ENCODE assay signal across 8 cellular contexts in the genomic region with DNA sequence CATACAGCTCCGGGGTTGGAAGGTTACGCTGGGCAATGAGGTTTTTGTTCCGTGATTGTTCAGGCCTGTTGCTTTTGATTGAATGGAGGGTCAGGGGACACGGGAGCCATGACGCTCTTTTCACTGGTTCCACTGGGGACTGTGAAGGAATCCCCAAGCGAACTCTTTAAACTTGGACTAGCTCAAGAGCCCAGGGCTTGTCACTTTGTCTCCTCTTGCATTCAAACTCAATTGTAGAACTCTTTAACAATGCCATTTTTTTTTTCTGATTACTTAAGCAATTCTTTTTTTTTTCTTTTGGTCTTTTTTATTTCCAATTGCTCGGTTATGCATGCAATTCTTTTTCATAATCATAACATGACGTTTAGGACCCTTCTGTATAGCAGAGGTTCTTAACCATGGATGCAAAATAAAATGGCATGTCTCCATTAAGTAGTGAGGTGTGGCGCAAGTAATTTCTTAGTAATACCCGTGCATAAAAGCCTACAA. TPM values are rescaled to one million over a fixed set of nuclear protein-coding genes. Genes with fewer than 3 reads are reported as not detected.
DNase-seq lines count a peak whose midpoint lies in the region; ATAC-seq and TF ChIP-seq lines count a peak whose summit lies in the region.

No MANE protein-coding gene starts in this region.

- H3K27ac ChIP-seq in left lung (peak overlapping the region; percentile 54 to 60), transverse colon (peak overlapping the region; percentile 61 to 82 (median 74))

- no peaks in the 10 kb centered on the region for H3K9me3 Mint-ChIP-seq in activated naive CD4-positive, alpha-beta T cell treated with anti-CD3 and anti-CD28 coated beads, Interleukin-2, amount 10 ng/mL, durations not matched to agents 7 days and 5 days
- H3K9me3 Mint-ChIP-seq in activated naive CD8-positive, alpha-beta T cell treated with anti-CD3 and anti-CD28 coated beads, Interleukin-2, amount 10 ng/mL, durations not matched to agents 7 days and 5 days: no peaks in the 10 kb centered on the region

- TF ChIP-seq CTCF in left lung (IDR thresholded peaks at IDR 0.05) (no peak), transverse colon (IDR thresholded peaks at IDR 0.05) (no peak)

- H3K4me3 Mint-ChIP-seq in activated naive CD4-positive, alpha-beta T cell treated with anti-CD3 and anti-CD28 coated beads, Interleukin-2, amount 10 ng/mL, durations not matched to agents 7 days and 5 days: peak overlapping the region; percentile 87
- peak overlapping the region; percentile 87 for H3K4me3 Mint-ChIP-seq in activated naive CD8-positive, alpha-beta T cell treated with anti-CD3 and anti-CD28 coated beads, Interleukin-2, amount 10 ng/mL, durations not matched to agents 7 days and 5 days

- DNase-seq in activated naive CD4-positive, alpha-beta T cell treated with anti-CD3 and anti-CD28 coated beads, Interleukin-2, amount 10 ng/mL, durations not matched to agents 7 days and 5 days: no peak
- DNase-seq in activated naive CD4-positive, alpha-beta T cell (lab: John Stamatoyannopoulos, UW): no peak
- no peak for DNase-seq in activated naive CD8-positive, alpha-beta T cell treated with anti-CD3 and anti-CD28 coated beads, Interleukin-2, amount 10 ng/mL, durations not matched to agents 7 days and 5 days
- no peak for DNase-seq in left lung
- DNase-seq in transverse colon: no peak
- no peak for DNase-seq in mesenteric fat pad (ENCODE audit: low spot score)
- no peak for DNase-seq in NCI-H2171 (lab: John Stamatoyannopoulos, UW)

- H3K27ac Mint-ChIP-seq in activated naive CD4-positive, alpha-beta T cell treated with anti-CD3 and anti-CD28 coated beads, Interleukin-2, amount 10 ng/mL, durations not matched to agents 7 days and 5 days: peak overlapping the region; percentile 94
- peak overlapping the region; percentile 67 for H3K27ac Mint-ChIP-seq in activated naive CD8-positive, alpha-beta T cell treated with anti-CD3 and anti-CD28 coated beads, Interleukin-2, amount 10 ng/mL, durations not matched to agents 7 days and 5 days

- WGBS in transverse colon (ENCODE audit: low coverage in 1 of 2), 2 donors: 30 to 49% methylated on average over 5 to 10 of the region's 10 CpGs

- peaks cover 6 to 23% of the 10 kb centered on the region in 2 donors for H3K4me1 ChIP-seq in left lung
- peaks cover 11 to 22% (median 13%) of the 10 kb centered on the region in 4 donors for H3K4me1 ChIP-seq in transverse colon

- ATAC-seq in activated naive CD8-positive, alpha-beta T cell treated with anti-CD3 and anti-CD28 coated beads, Interleukin-2, amount 10 ng/mL, durations not matched to agents 7 days and 5 days (ENCODE audit: low read depth): no peak
- ATAC-seq in left lung: no peak
- ATAC-seq in GM21367 (IDR thresholded peaks at IDR 0.05; ENCODE audit: unreplicated experiment): no peak

- TF ChIP-seq POLR2A in transverse colon (IDR thresholded peaks at IDR 0.05): no peak

- in situ Hi-C loops in transverse colon (cut with MboI; ENCODE audit: low pct_ligation_motif_present in 1 of 4, low pct_unique_long_range_greater_than_20kb in 1 of 4, low sequenced_read_pairs in 3 of 4): loop anchor here in 2 of 4 donors (25.0 kb wide), 2 partner anchors 106 to 356 kb away; no protein-coding TSS in a partner anchor

- H3K4me1 Mint-ChIP-seq in activated naive CD4-positive, alpha-beta T cell treated with anti-CD3 and anti-CD28 coated beads, Interleukin-2, amount 10 ng/mL, durations not matched to agents 7 days and 5 days: peaks cover 30% of the 10 kb centered on the region
- H3K4me1 Mint-ChIP-seq in activated naive CD8-positive, alpha-beta T cell treated with anti-CD3 and anti-CD28 coated beads, Interleukin-2, amount 10 ng/mL, durations not matched to agents 7 days and 5 days: peaks cover 13% of the 10 kb centered on the region

- H3K27me3 Mint-ChIP-seq in activated naive CD4-positive, alpha-beta T cell treated with anti-CD3 and anti-CD28 coated beads, Interleukin-2, amount 10 ng/mL, durations not matched to agents 7 days and 5 days: peaks cover 19% of the 10 kb centered on the region
- H3K27me3 Mint-ChIP-seq in activated naive CD8-positive, alpha-beta T cell treated with anti-CD3 and anti-CD28 coated beads, Interleukin-2, amount 10 ng/mL, durations not matched to agents 7 days and 5 days: peaks cover 28% of the 10 kb centered on the region

- H3K27me3 ChIP-seq in left lung (peaks cover 0 to 27% of the 10 kb centered on the region in 2 donors), transverse colon (no peaks in the 10 kb centered on the region)

- no peak for TF ChIP-seq EP300 in transverse colon (IDR thresholded peaks at IDR 0.05; ENCODE audit: low read depth)

- intact Hi-C loops in left lung (cut with DNase I): loop anchor here in 1 of 2 donors (10.0 kb wide), 1 partner anchor 83 kb away; no protein-coding TSS in a partner anchor
- intact Hi-C loops in transverse colon (cut with DNase I; ENCODE audit: low total_unique reads): no loop called here

- H3K36me3 ChIP-seq in left lung: no peaks in the 10 kb centered on the region
- H3K36me3 ChIP-seq in transverse colon: no peaks in the 10 kb centered on the region

- POLR2A ChIA-PET in activated naive CD8-positive, alpha-beta T cell treated with anti-CD3 and anti-CD28 coated beads, Interleukin-2, amount 10 ng/mL, durations not matched to agents 7 days and 5 days (lab: Charles Lee): interaction anchor here (1.8 kb wide), 1 partner anchor 26 kb away, joined by 9 read pairs; no protein-coding TSS in a partner anchor

- no peaks in the 10 kb centered on the region for H3K36me3 Mint-ChIP-seq in activated naive CD4-positive, alpha-beta T cell treated with anti-CD3 and anti-CD28 coated beads, Interleukin-2, amount 10 ng/mL, durations not matched to agents 7 days and 5 days
- no peaks in the 10 kb centered on the region for H3K36me3 Mint-ChIP-seq in activated naive CD8-positive, alpha-beta T cell treated with anti-CD3 and anti-CD28 coated beads, Interleukin-2, amount 10 ng/mL, durations not matched to agents 7 days and 5 days

- CTCF ChIA-PET in activated naive CD4-positive, alpha-beta T cell treated with anti-CD3 and anti-CD28 coated beads, Interleukin-2, amount 10 ng/mL, durations not matched to agents 7 days and 5 days (lab: Charles Lee): interaction anchor here (0.7 to 1.5 kb wide), 6 partner anchors 23 to 431 kb away, joined by 3 to 7 read pairs (median 3); no protein-coding TSS in a partner anchor

- peak overlapping the region; percentile 38 to 42 for H3K4me3 ChIP-seq in left lung
- peak overlapping the region; percentile 1 to 77 (median 52) for H3K4me3 ChIP-seq in transverse colon

- no peaks in the 10 kb centered on the region for H3K9me3 ChIP-seq in left lung
- H3K9me3 ChIP-seq in transverse colon: no peaks in the 10 kb centered on the region

RNA-seq across cellular contexts. Expression of a gene that starts 0.4 kb away (rescaled TPM):
- under 1 TPM; 0.17 to 0.36 TPM for total RNA-seq in activated naive CD8-positive, alpha-beta T cell treated with anti-CD3 and anti-CD28 coated beads, Interleukin-2, amount 10 ng/mL, durations not matched to agents 7 days and 5 days
- total RNA-seq in left lung (1 to 10 TPM; 1.9 TPM), transverse colon (under 1 TPM in 3 of 4 donors, not detected in 1; 0.75 to 1.00 (median 0.82) TPM), mesenteric fat pad (not detected)

RNA-seq across cellular contexts. Expression of a gene that starts 38.3 kb away (rescaled TPM):
- 10 to 100 TPM; 41.7 to 47.5 TPM for total RNA-seq in activated naive CD8-positive, alpha-beta T cell treated with anti-CD3 and anti-CD28 coated beads, Interleukin-2, amount 10 ng/mL, durations not matched to agents 7 days and 5 days
- 100 to 1,000 TPM; 504 to 551 TPM for total RNA-seq in left lung
- 100 to 1,000 TPM; 280 to 589 (median 373) TPM for total RNA-seq in transverse colon
- total RNA-seq in mesenteric fat pad: 165 TPM
